Comparison of ENCODE assay signal across 7 cellular contexts in genomic region chr11:62737196-62737595, GRCh38. TPM values are rescaled to one million over a fixed set of nuclear protein-coding genes. Genes with fewer than 3 reads are reported as not detected.
"Had no signal": no experiment of that assay in that cellular context is flagged by ENCODE, and none has a peak within 500 bp of the region (broad histone marks: within the 10 kb centered on the region; RNA-seq: fewer than 3 reads in every experiment).

No MANE protein-coding gene starts in this region.

- H3K27ac Mint-ChIP-seq: H9 had no signal

- H3K4me3 ChIP-seq: GM23248, K562 had no signal

- H3K9ac ChIP-seq: GM23248 had no signal

- H3K4me1 Mint-ChIP-seq: H9 had no signal

- H3K9me3 Mint-ChIP-seq: H9 had no signal

- ATAC-seq: K562 had no signal

- DNase-seq: GM23248, HCEC 1CT, IMR-90, KG1 had no signal

- H2AFZ ChIP-seq: GM23248 had no signal

- H3K27ac ChIP-seq: GM23248 had no signal

RNA-seq across cellular contexts. Expression of gene GNG3, which starts 29.7 kb away (rescaled TPM):
- total RNA-seq: GM23248, HT-29, IMR-90, K562 had no signal
- polyA plus RNA-seq: IMR-90 had no signal
